ENCODE assay signal across 11 cellular contexts in the genomic region with DNA sequence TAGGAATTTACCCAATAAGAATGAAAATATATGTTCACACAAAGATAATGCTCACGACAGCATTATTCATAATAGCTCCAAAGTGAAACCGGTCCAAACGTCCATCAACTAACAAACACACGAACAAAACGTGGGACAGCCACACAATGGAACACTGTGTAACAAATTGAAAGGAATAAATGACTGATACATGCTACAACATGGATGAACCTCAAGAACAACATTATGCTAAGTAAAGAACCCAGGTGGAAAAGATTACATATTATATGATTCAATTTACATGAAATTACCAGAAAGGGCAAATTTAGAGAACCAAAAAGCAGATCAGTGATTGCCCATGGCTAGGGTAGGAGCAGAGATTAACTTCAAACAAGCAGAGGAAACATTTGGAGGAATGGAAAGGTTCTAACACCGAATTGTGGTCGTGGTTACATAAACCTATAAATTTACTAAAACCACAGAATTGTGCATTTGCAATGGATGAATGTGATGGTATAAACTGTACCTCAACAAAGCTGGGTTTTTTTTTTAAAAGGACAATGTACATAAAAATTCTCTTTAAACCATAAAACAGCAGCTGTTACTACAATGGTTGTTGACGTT.
DNase-seq lines count a peak whose midpoint lies in the region; ATAC-seq and TF ChIP-seq lines count a peak whose summit lies in the region.
"Had no signal": no experiment of that assay in that cellular context is flagged by ENCODE, and none has a peak within 500 bp of the region (broad histone marks: within the 10 kb centered on the region; RNA-seq: fewer than 3 reads in every experiment).

No MANE protein-coding gene starts in this region.

- intact Hi-C loops in activated CD4-positive, alpha-beta memory T cell treated with anti-CD3 and anti-CD28 coated beads for 36 hours (cut with micrococcal nuclease): loop anchor here (1.0 kb wide), 3 partner anchors 12 to 61 kb away; no protein-coding TSS in a partner anchor

- H3K27ac Mint-ChIP-seq in activated CD4-positive, alpha-beta memory T cell treated with anti-CD3 and anti-CD28 coated beads for 36 hours: no peak overlapping the region
- H3K27ac Mint-ChIP-seq in activated CD4-positive, alpha-beta memory T cell treated with anti-CD3 and anti-CD28 coated beads, Interleukin-2, amount 10 ng/mL, durations not matched to agents 7 days and 5 days: no peak overlapping the region
- H3K27ac Mint-ChIP-seq in brain: peak overlapping the region; percentile 18 to 83 (median 61)

- peak overlapping the region; percentile 33 for H3K4me3 ChIP-seq in MG63

- H3K36me3 ChIP-seq in MG63: peaks cover under 1% of the 10 kb centered on the region; the same call in 1 of the 2 replicates

- H3K36me3 Mint-ChIP-seq in activated CD4-positive, alpha-beta memory T cell treated with anti-CD3 and anti-CD28 coated beads for 36 hours: peaks cover 3% of the 10 kb centered on the region
- H3K36me3 Mint-ChIP-seq in activated CD4-positive, alpha-beta memory T cell treated with anti-CD3 and anti-CD28 coated beads, Interleukin-2, amount 10 ng/mL, durations not matched to agents 7 days and 5 days (ENCODE audit: low read depth): peaks cover 5% of the 10 kb centered on the region
- peaks cover 20% of the 10 kb centered on the region for H3K36me3 Mint-ChIP-seq in brain

- peaks cover 11% of the 10 kb centered on the region for H3K9me3 ChIP-seq in MG63

- H3K9me3 Mint-ChIP-seq in activated CD4-positive, alpha-beta memory T cell treated with anti-CD3 and anti-CD28 coated beads for 36 hours: peaks cover 11% of the 10 kb centered on the region
- H3K9me3 Mint-ChIP-seq in activated CD4-positive, alpha-beta memory T cell treated with anti-CD3 and anti-CD28 coated beads, Interleukin-2, amount 10 ng/mL, durations not matched to agents 7 days and 5 days: peaks cover 10% of the 10 kb centered on the region
- peaks cover 15 to 27% (median 18%) of the 10 kb centered on the region in 5 experiments for H3K9me3 Mint-ChIP-seq in brain

- peak overlapping the region; percentile 27 for H3K4me3 Mint-ChIP-seq in activated CD4-positive, alpha-beta memory T cell treated with anti-CD3 and anti-CD28 coated beads for 36 hours
- no peak overlapping the region for H3K4me3 Mint-ChIP-seq in activated CD4-positive, alpha-beta memory T cell treated with anti-CD3 and anti-CD28 coated beads, Interleukin-2, amount 10 ng/mL, durations not matched to agents 7 days and 5 days
- H3K4me3 Mint-ChIP-seq in brain: peak overlapping the region in 1 of 5 experiments; percentile 43

- CTCF ChIA-PET in activated CD4-positive, alpha-beta memory T cell treated with anti-CD3 and anti-CD28 coated beads for 36 hours (lab: Charles Lee): interaction anchor here (1.1 to 2.0 kb wide), 4 partner anchors 12 to 88 kb away, joined by 3 to 5 read pairs (median 4); no protein-coding TSS in a partner anchor
- CTCF ChIA-PET in activated CD4-positive, alpha-beta memory T cell treated with anti-CD3 and anti-CD28 coated beads, Interleukin-2, amount 10 ng/mL, durations not matched to agents 7 days and 5 days (lab: Charles Lee): interaction anchor here (0.5 kb wide), 1 partner anchor 218 kb away, joined by 3 read pairs; no protein-coding TSS in a partner anchor

- no peak for ATAC-seq in GM19455 (IDR thresholded peaks at IDR 0.05; ENCODE audit: unreplicated experiment)

- POLR2A ChIA-PET in activated CD4-positive, alpha-beta memory T cell treated with anti-CD3 and anti-CD28 coated beads for 36 hours (lab: Charles Lee): interaction anchor here (1.5 kb wide), 1 partner anchor 10 kb away, joined by 6 read pairs; no protein-coding TSS in a partner anchor
- POLR2A ChIA-PET in activated CD4-positive, alpha-beta memory T cell treated with anti-CD3 and anti-CD28 coated beads, Interleukin-2, amount 10 ng/mL, durations not matched to agents 7 days and 5 days (lab: Charles Lee): no interaction called here

- TF ChIP-seq CTCF in brain (conservative IDR thresholded peaks at IDR 0.05): no peak

- H3K4me1 Mint-ChIP-seq in activated CD4-positive, alpha-beta memory T cell treated with anti-CD3 and anti-CD28 coated beads for 36 hours (ENCODE audit: low read depth): peaks cover 27% of the 10 kb centered on the region
- peaks cover 7% of the 10 kb centered on the region for H3K4me1 Mint-ChIP-seq in activated CD4-positive, alpha-beta memory T cell treated with anti-CD3 and anti-CD28 coated beads, Interleukin-2, amount 10 ng/mL, durations not matched to agents 7 days and 5 days
- H3K4me1 Mint-ChIP-seq in brain: peaks cover 52% of the 10 kb centered on the region

- H3K27me3 ChIP-seq in MG63: no peaks in the 10 kb centered on the region

- no peaks in the 10 kb centered on the region for H3K27me3 Mint-ChIP-seq in activated CD4-positive, alpha-beta memory T cell treated with anti-CD3 and anti-CD28 coated beads for 36 hours
- no peaks in the 10 kb centered on the region for H3K27me3 Mint-ChIP-seq in activated CD4-positive, alpha-beta memory T cell treated with anti-CD3 and anti-CD28 coated beads, Interleukin-2, amount 10 ng/mL, durations not matched to agents 7 days and 5 days
- H3K27me3 Mint-ChIP-seq in brain: peaks cover 3% of the 10 kb centered on the region

- peak; percentile 29 for DNase-seq in activated CD4-positive, alpha-beta memory T cell treated with anti-CD3 and anti-CD28 coated beads for 36 hours
- no peak for DNase-seq in activated CD4-positive, alpha-beta memory T cell treated with anti-CD3 and anti-CD28 coated beads, Interleukin-2, amount 10 ng/mL, durations not matched to agents 7 days and 5 days
- DNase-seq in MG63 (no peak), pons (ENCODE audit: low spot score) (peak; percentile 33), amniotic stem cell (lab: John Stamatoyannopoulos, UW) (no peak)
- no peak for DNase-seq in stimulated activated naive CD4-positive, alpha-beta T cell (lab: John Stamatoyannopoulos, UW)
- DNase-seq: AML-193; effector CD8-positive, alpha-beta T cell; MM.1S had no signal

Comparison
In these comparisons a context has a peak if more than half of its experiments do, and no peak if none do; other contexts are left out.
1. DNase-seq: peak in activated CD4-positive, alpha-beta memory T cell treated with anti-CD3 and anti-CD28 coated beads for 36 hours (single experiment) and pons (single experiment); none in activated CD4-positive, alpha-beta memory T cell treated with anti-CD3 and anti-CD28 coated beads, Interleukin-2, amount 10 ng/mL, durations not matched to agents 7 days and 5 days (single experiment), MG63 (single experiment), amniotic stem cell (single experiment) and stimulated activated naive CD4-positive, alpha-beta T cell (0 of 6).
2. H3K27ac Mint-ChIP-seq: peak in brain (5 of 5); none in activated CD4-positive, alpha-beta memory T cell treated with anti-CD3 and anti-CD28 coated beads for 36 hours (single experiment) and activated CD4-positive, alpha-beta memory T cell treated with anti-CD3 and anti-CD28 coated beads, Interleukin-2, amount 10 ng/mL, durations not matched to agents 7 days and 5 days (single experiment).